In genomic region chr19:16572332-16573211, GRCh38 we compare ENCODE assay signal across 8 cellular contexts. TPM values are rescaled to one million over a fixed set of nuclear protein-coding genes. Genes with fewer than 3 reads are reported as not detected.
A peak's percentile ranks its signal among the peaks of the same experiment; 100 is the strongest.
DNase-seq lines count a peak whose midpoint lies in the region; FAIRE-seq and TF ChIP-seq lines count a peak whose summit lies in the region.

SLC35E1 (minus strand) TSS chr19:16572415; CDS start chr19:16572364, 51 bp downstream.

- H3K36me3 ChIP-seq in neuronal stem cell (replicated peaks in 1 of 2; ENCODE audit: control insufficient read depth in 2 of 2, insufficient read depth in 2 of 2, low read length in 2 of 2) (peaks cover 23 to 59% of the 10 kb centered on the region in 2 donors), subcutaneous abdominal adipose tissue (ENCODE audit: control insufficient read depth in 5 of 5, insufficient read depth in 5 of 5, low read length in 5 of 5) (peaks cover 0 to 47% (median 35%) of the 10 kb centered on the region in 5 donors)

- intact Hi-C loops in activated naive CD4-positive, alpha-beta T cell treated with anti-CD3 and anti-CD28 coated beads for 36 hours (cut with micrococcal nuclease) = loop anchor here (1.0 kb wide), 2 partner anchors 12 to 56 kb away; partner anchors contain the start of gene MED26

- no peaks in the 10 kb centered on the region for H3K27me3 Mint-ChIP-seq in activated naive CD4-positive, alpha-beta T cell treated with anti-CD3 and anti-CD28 coated beads for 36 hours (ENCODE audit: low read depth)

- H2AFZ ChIP-seq in neuronal stem cell (ENCODE audit: low read length) = peak within 1 kb of the TSS; percentile 97

- CTCF ChIA-PET in activated naive CD4-positive, alpha-beta T cell treated with anti-CD3 and anti-CD28 coated beads for 36 hours (lab: Charles Lee) = interaction anchor here (0.8 kb wide), 1 partner anchor 15 kb away, joined by 3 read pairs; no protein-coding TSS in a partner anchor

- H3K18ac ChIP-seq in neuronal stem cell (ENCODE audit: low read length) = peak within 1 kb of the TSS; percentile 94

- H3K4me3 Mint-ChIP-seq in activated naive CD4-positive, alpha-beta T cell treated with anti-CD3 and anti-CD28 coated beads for 36 hours = peak within 1 kb of the TSS; percentile 93

- WGBS in neuronal stem cell (ENCODE audit: extremely low coverage in 2 of 2, insufficient read length in 2 of 2, insufficient replicate concordance in 1 of 2), 2 donors = no CpG with 5 or more reads among the region's 83 CpGs

- peaks cover 17% of the 10 kb centered on the region for H3K79me1 ChIP-seq in neuronal stem cell (ENCODE audit: low read depth, low read length)

- H3K36me3 Mint-ChIP-seq in activated naive CD4-positive, alpha-beta T cell treated with anti-CD3 and anti-CD28 coated beads for 36 hours (ENCODE audit: low read depth) = peaks cover 17% of the 10 kb centered on the region

- FAIRE-seq in frontal cortex (lab: Jason Lieb, UNC) = no peak

- H4K8ac ChIP-seq in neuronal stem cell (ENCODE audit: low read depth, low read length) = peak within 1 kb of the TSS; percentile 85

- peak within 1 kb of the TSS; percentile 79 for H2BK5ac ChIP-seq in neuronal stem cell (ENCODE audit: low read length)

- peak within 1 kb of the TSS; percentile 26 for H4K91ac ChIP-seq in neuronal stem cell (ENCODE audit: low read depth, low read length, poor library complexity)

- H3K27ac ChIP-seq in neuronal stem cell (replicated peaks; ENCODE audit: low read length) = peak within 1 kb of the TSS; percentile 87
- H3K27ac ChIP-seq in subcutaneous abdominal adipose tissue (ENCODE audit: low read depth, low read length) = peak within 1 kb of the TSS; percentile 83

- peak within 1 kb of the TSS; percentile 38 for H2BK15ac ChIP-seq in neuronal stem cell (ENCODE audit: low read length)

- TF ChIP-seq CTCF in HFF-Myc (IDR thresholded peaks at IDR 0.05; ENCODE audit: low read depth, low read length, missing control alignments) = no peak

- peak within 1 kb of the TSS; percentile 63 for H2BK12ac ChIP-seq in neuronal stem cell (ENCODE audit: low read length)

- H3K9ac ChIP-seq in neuronal stem cell (ENCODE audit: low read depth, low read length, poor library complexity) (peak within 1 kb of the TSS; percentile 98), subcutaneous abdominal adipose tissue (ENCODE audit: low read length in 5 of 5) (peak within 1 kb of the TSS; percentile 69 to 94 (median 87))

- no peaks in the 10 kb centered on the region for H3K27me3 ChIP-seq in neuronal stem cell (ENCODE audit: control insufficient read depth in 3 of 3, insufficient read depth in 3 of 3, low read depth in 1 of 3, low read length in 3 of 3)
- H3K27me3 ChIP-seq in subcutaneous abdominal adipose tissue (ENCODE audit: control insufficient read depth in 5 of 5, insufficient read depth in 4 of 5, low read length in 5 of 5) = no peaks in the 10 kb centered on the region

- DNase-seq in GM04504 (ENCODE audit: low read depth) (peak; percentile 87), HFF-Myc (ENCODE audit: extremely low read depth, low read depth) (peak; percentile 80), MV-4-11 (lab: John Stamatoyannopoulos, UW) (peak; percentile 96), SK-N-DZ (ENCODE audit: low spot score) (peak; percentile 96), frontal cortex (ENCODE audit: low spot score in 2 of 2) (peak; percentile 100), neuronal stem cell (ENCODE audit: low spot score) (peak; percentile 96)
- peak; percentile 93 for DNase-seq in activated naive CD4-positive, alpha-beta T cell treated with anti-CD3 and anti-CD28 coated beads for 36 hours

- peak within 1 kb of the TSS; percentile 76 for H2AK5ac ChIP-seq in neuronal stem cell (ENCODE audit: low read depth, low read length)

- peak within 1 kb of the TSS; percentile 84 for H3K14ac ChIP-seq in neuronal stem cell (ENCODE audit: low read length)

- H3K4me2 ChIP-seq in neuronal stem cell (ENCODE audit: insufficient read depth, low read length, poor library complexity, severe bottlenecking) = peak within 1 kb of the TSS; percentile 85

- H3K23ac ChIP-seq in neuronal stem cell (ENCODE audit: low read depth, low read length, poor library complexity) = peak within 1 kb of the TSS; percentile 92

- peaks cover 54% of the 10 kb centered on the region for H3K4me1 Mint-ChIP-seq in activated naive CD4-positive, alpha-beta T cell treated with anti-CD3 and anti-CD28 coated beads for 36 hours (ENCODE audit: low read depth)

- no peak within 1 kb of the TSS for H2BK120ac ChIP-seq in neuronal stem cell (ENCODE audit: low read depth, low read length)

- peak within 1 kb of the TSS; percentile 91 for H3K27ac Mint-ChIP-seq in activated naive CD4-positive, alpha-beta T cell treated with anti-CD3 and anti-CD28 coated beads for 36 hours

- peak within 1 kb of the TSS; percentile 92 for H3K4me3 ChIP-seq in HFF-Myc (replicated peaks; ENCODE audit: low read depth, low read length)
- H3K4me3 ChIP-seq in neuronal stem cell (ENCODE audit: low read length in 2 of 2) = peak within 1 kb of the TSS; percentile 81 to 100
- H3K4me3 ChIP-seq in subcutaneous abdominal adipose tissue (ENCODE audit: low read depth in 1 of 5, low read length in 5 of 5) = peak within 1 kb of the TSS; percentile 85 to 96 (median 94)

- H3K9me3 ChIP-seq in neuronal stem cell (replicated peaks in 1 of 2; ENCODE audit: control insufficient read depth in 2 of 2, insufficient read depth in 1 of 2, low read depth in 1 of 2, low read length in 2 of 2) = no peaks in the 10 kb centered on the region
- no peaks in the 10 kb centered on the region for H3K9me3 ChIP-seq in subcutaneous abdominal adipose tissue (ENCODE audit: control insufficient read depth in 5 of 5, low read length in 5 of 5)

- H3K9me3 Mint-ChIP-seq in activated naive CD4-positive, alpha-beta T cell treated with anti-CD3 and anti-CD28 coated beads for 36 hours = no peaks in the 10 kb centered on the region

- H3K4ac ChIP-seq in neuronal stem cell (ENCODE audit: low read length) = no peak within 1 kb of the TSS

- H3K4me1 ChIP-seq in neuronal stem cell (ENCODE audit: control insufficient read depth in 2 of 2, insufficient read depth in 1 of 2, low read depth in 1 of 2, low read length in 2 of 2) (peaks cover 6 to 9% of the 10 kb centered on the region in 2 donors), subcutaneous abdominal adipose tissue (ENCODE audit: control insufficient read depth in 5 of 5, insufficient read depth in 5 of 5, low read length in 5 of 5) (peaks cover 17 to 56% (median 48%) of the 10 kb centered on the region in 5 donors)

RNA-seq across cellular contexts. Expression of gene SLC35E1, which starts in this region (rescaled TPM):
- 16.9 and 29.6 TPM in 2 replicates for polyA plus RNA-seq in SK-N-DZ (2014; cell fraction: cytosol; rRNA removed)
- polyA plus RNA-seq in SK-N-DZ (2014; cell fraction: nucleus; rRNA removed) = 12.1 and 13.0 TPM in 2 replicates
- 10 to 100 TPM; 21.7 to 22.1 TPM for total RNA-seq in activated naive CD4-positive, alpha-beta T cell treated with anti-CD3 and anti-CD28 coated beads for 36 hours
- 22.8 TPM for total RNA-seq in frontal cortex
- 23.9 TPM for polyA plus RNA-seq in neuronal stem cell (2013, experiment 1 of 2)
- polyA plus RNA-seq in neuronal stem cell (2013, experiment 2 of 2) = 24.3 TPM

Comparison
In these comparisons a context has a peak if more than half of its experiments do, and no peak if none do; other contexts are left out.
1. Peak in every context shown above with its lines: DNase-seq, H3K4me3 ChIP-seq and H3K27ac ChIP-seq.